In genomic region chr2:69096326-69097095, GRCh38 we compare ENCODE assay signal across 1 cellular context.
TF ChIP-seq lines count a peak whose summit lies in the region.

No MANE protein-coding gene starts in this region.

TF ChIP-seq in HepG2, 621 proteins besides CTCF, POLR2A, EP300 and RAD21 (continued from another document):
- TF ChIP-seq PRDM15 (CRISPR knock-in tag; IDR thresholded peaks at IDR 0.05) (no peak), MLX (CRISPR knock-in tag; IDR thresholded peaks at IDR 0.05) (no peak), ISL2 (CRISPR knock-in tag; IDR thresholded peaks at IDR 0.05) (no peak), RXRB (CRISPR knock-in tag; IDR thresholded peaks at IDR 0.05; ENCODE audit: borderline replicate concordance) (no peak), FOXA1 (IDR thresholded peaks at IDR 0.05) (no peak), FOXA1 (CRISPR knock-in tag; IDR thresholded peaks at IDR 0.05) (0 out of 2 replicates have a peak, but pooled peaks have one; percentile 20), ZNF639 (CRISPR knock-in tag; conservative IDR thresholded peaks at IDR 0.05) (no peak), NFIC (IDR thresholded peaks at IDR 0.05; ENCODE audit: low read length) (no peak)
